12 cellular contexts compared by ENCODE assay signal in the genomic region with DNA sequence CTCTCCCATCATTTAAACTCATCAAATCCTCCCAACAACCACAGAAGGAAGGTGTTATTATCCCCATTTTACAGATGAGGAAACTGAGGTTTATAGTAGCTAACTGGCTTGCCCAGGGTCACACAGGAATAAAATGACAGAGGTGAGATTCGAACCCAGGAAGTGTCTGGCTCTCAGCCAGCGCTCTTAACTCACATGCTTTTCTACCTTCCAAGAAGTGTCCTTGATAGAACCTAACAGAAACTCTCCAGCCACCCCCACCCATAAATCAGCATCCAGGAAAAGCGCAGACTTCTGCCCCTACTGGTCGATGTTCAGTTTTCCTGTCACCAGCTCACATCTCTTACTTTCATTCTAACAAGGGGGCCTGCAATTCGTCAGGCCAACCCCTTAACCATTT. TPM values are rescaled to one million over a fixed set of nuclear protein-coding genes. Genes with fewer than 3 reads are reported as not detected.
DNase-seq lines count a peak whose midpoint lies in the region; ATAC-seq, FAIRE-seq and TF ChIP-seq lines count a peak whose summit lies in the region.
"Had no signal": no experiment of that assay in that cellular context is flagged by ENCODE, and none has a peak within 500 bp of the region (broad histone marks: within the 10 kb centered on the region; RNA-seq: fewer than 3 reads in every experiment).

No MANE protein-coding gene starts in this region.

- H3K36me3 ChIP-seq in OCI-LY7 (ENCODE audit: insufficient read depth, low read length) (no peaks in the 10 kb centered on the region), endothelial cell of umbilical vein (ENCODE audit: control insufficient read depth in 2 of 2, extremely low read depth in 1 of 2, insufficient read depth in 2 of 2, low read length in 2 of 2) (no peaks in the 10 kb centered on the region), upper lobe of right lung (no peaks in the 10 kb centered on the region)

- no peak overlapping the region for H3K27ac Mint-ChIP-seq in activated naive CD4-positive, alpha-beta T cell treated with anti-CD3 and anti-CD28 coated beads for 36 hours

- TF ChIP-seq POLR2A in endothelial cell of umbilical vein (IDR thresholded peaks at IDR 0.05; ENCODE audit: low read depth, low read length): no peak

- no peaks in the 10 kb centered on the region for H3K4me1 Mint-ChIP-seq in activated naive CD4-positive, alpha-beta T cell treated with anti-CD3 and anti-CD28 coated beads for 36 hours (ENCODE audit: low read depth)

- H3K27me3 Mint-ChIP-seq in activated naive CD4-positive, alpha-beta T cell treated with anti-CD3 and anti-CD28 coated beads for 36 hours (ENCODE audit: low read depth): peaks cover 2% of the 10 kb centered on the region

- intact Hi-C loops in activated naive CD4-positive, alpha-beta T cell treated with anti-CD3 and anti-CD28 coated beads for 36 hours (cut with micrococcal nuclease): no loop called here
- intact Hi-C loops in OCI-LY7 (cut with micrococcal nuclease; ENCODE audit: unreplicated experiment) (no loop called here), endothelial cell of umbilical vein (cut with micrococcal nuclease) (no loop called here), upper lobe of right lung (cut with DNase I) (no loop called here)

- H3K9me2 ChIP-seq in OCI-LY7 (ENCODE audit: insufficient read depth, low read length): no peaks in the 10 kb centered on the region

- H3K4me3 ChIP-seq in OCI-LY7 (ENCODE audit: low read depth, low read length, poor library complexity, severe bottlenecking) (no peak overlapping the region), endothelial cell of umbilical vein (replicated peaks in 1 of 3; ENCODE audit: insufficient read depth in 1 of 3, low read depth in 1 of 3, low read length in 3 of 3) (no peak overlapping the region), upper lobe of right lung (no peak overlapping the region)
- H3K4me3 ChIP-seq: body of pancreas had no signal

- no TSS peak for BruUV-seq in OCI-LY7 (replicated peaks; lab: Mats Ljungman, UMichigan)
- BruUV-seq in endothelial cell of umbilical vein (replicated peaks; lab: Mats Ljungman, UMichigan): no TSS peak

- TF ChIP-seq CTCF in OCI-LY7 (conservative IDR thresholded peaks at IDR 0.05; ENCODE audit: low read length) (peak; percentile 77), endothelial cell of umbilical vein (IDR thresholded peaks at IDR 0.05; ENCODE audit: extremely low read depth in 1 of 2, insufficient read depth in 1 of 2, low read depth in 1 of 2, low read length in 2 of 2) (peak; percentile 31), upper lobe of right lung (IDR thresholded peaks at IDR 0.05) (peak; percentile 15)

- POLR2A ChIA-PET in OCI-LY7 (lab: Charles Lee): interaction anchor here (0.6 to 1.0 kb wide), 2 partner anchors 55 to 85 kb away, joined by 3 to 4 read pairs; no protein-coding TSS in a partner anchor
- POLR2A ChIA-PET in endothelial cell of umbilical vein (lab: Charles Lee): no interaction called here

- CTCF ChIA-PET in activated naive CD4-positive, alpha-beta T cell treated with anti-CD3 and anti-CD28 coated beads for 36 hours (lab: Charles Lee): interaction anchor here (0.6 to 1.2 kb wide), 3 partner anchors 11 to 964 kb away, joined by 3 to 4 read pairs (median 3); no protein-coding TSS in a partner anchor
- CTCF ChIA-PET in OCI-LY7 (lab: Charles Lee; ENCODE audit: unreplicated experiment): no interaction called here
- CTCF ChIA-PET in endothelial cell of umbilical vein (lab: Charles Lee): interaction anchor here (0.6 to 3.0 kb wide), 10 partner anchors 8 to 105 kb away, joined by 3 to 10 read pairs (median 4); no protein-coding TSS in a partner anchor

- no peak overlapping the region for H3K9ac ChIP-seq in endothelial cell of umbilical vein (replicated peaks; ENCODE audit: extremely low read depth, insufficient read depth, low read length)

- H4K20me1 ChIP-seq in OCI-LY7 (ENCODE audit: insufficient read depth, low read length) (no peaks in the 10 kb centered on the region), endothelial cell of umbilical vein (replicated peaks; ENCODE audit: control insufficient read depth, extremely low read depth, insufficient read depth, low read length) (no peaks in the 10 kb centered on the region)

- H2AFZ ChIP-seq in OCI-LY7 (ENCODE audit: low read length): 0 out of 2 replicates have a peak overlapping the region, but pooled peaks have one; percentile 19
- H2AFZ ChIP-seq in endothelial cell of umbilical vein (ENCODE audit: low read depth, low read length): no peak overlapping the region

- H3K27ac ChIP-seq in OCI-LY7 (ENCODE audit: low read depth, low read length, poor library complexity, severe bottlenecking): no peak overlapping the region
- no peak overlapping the region for H3K27ac ChIP-seq in endothelial cell of umbilical vein (ENCODE audit: insufficient read depth, low read depth, low read length)
- H3K27ac ChIP-seq in upper lobe of right lung: no peak overlapping the region
- H3K27ac ChIP-seq: body of pancreas had no signal

- FAIRE-seq in endothelial cell of umbilical vein (lab: Jason Lieb, UNC): no peak

- H3K9me3 ChIP-seq in OCI-LY7 (ENCODE audit: low read length) (no peaks in the 10 kb centered on the region), endothelial cell of umbilical vein (replicated peaks; ENCODE audit: control insufficient read depth, insufficient read depth, low read length) (no peaks in the 10 kb centered on the region), upper lobe of right lung (no peaks in the 10 kb centered on the region)
- H3K9me3 ChIP-seq: body of pancreas had no signal

- H3K4me2 ChIP-seq in OCI-LY7 (ENCODE audit: low read length) (no peak overlapping the region), endothelial cell of umbilical vein (ENCODE audit: insufficient read depth, low read length) (no peak overlapping the region)

- dilution Hi-C loops in endothelial cell of umbilical vein (cut with MboI; ENCODE audit: extremely low pct_ligation_motif_present, low sequenced_read_pairs): no loop called here

- no peaks in the 10 kb centered on the region for H3K9me1 ChIP-seq in endothelial cell of umbilical vein (replicated peaks; ENCODE audit: control insufficient read depth, extremely low read depth, insufficient read depth, low read length)

- peaks cover 10% of the 10 kb centered on the region for H3K4me1 ChIP-seq in OCI-LY7 (ENCODE audit: insufficient read depth, low read length, poor library complexity, severe bottlenecking)
- H3K4me1 ChIP-seq in endothelial cell of umbilical vein (ENCODE audit: control insufficient read depth, extremely low read depth, insufficient read depth, low read length): no peaks in the 10 kb centered on the region
- H3K4me1 ChIP-seq in upper lobe of right lung: no peaks in the 10 kb centered on the region
- H3K4me1 ChIP-seq: body of pancreas had no signal

- H3K36me3 Mint-ChIP-seq in activated naive CD4-positive, alpha-beta T cell treated with anti-CD3 and anti-CD28 coated beads for 36 hours (ENCODE audit: low read depth): no peaks in the 10 kb centered on the region

- H3K4me3 Mint-ChIP-seq in activated naive CD4-positive, alpha-beta T cell treated with anti-CD3 and anti-CD28 coated beads for 36 hours: no peak overlapping the region

- H3K79me2 ChIP-seq in OCI-LY7 (ENCODE audit: insufficient read depth, low read depth, low read length) (no peaks in the 10 kb centered on the region), endothelial cell of umbilical vein (ENCODE audit: control insufficient read depth, insufficient read depth, low read length) (no peaks in the 10 kb centered on the region)

- ATAC-seq in upper lobe of right lung (no peak), HG02973 (IDR thresholded peaks at IDR 0.05; ENCODE audit: unreplicated experiment) (no peak), GM19397 (IDR thresholded peaks at IDR 0.05; ENCODE audit: unreplicated experiment) (no peak)
- ATAC-seq: body of pancreas, sciatic nerve had no signal

- peak; percentile 10 for DNase-seq in activated naive CD4-positive, alpha-beta T cell treated with anti-CD3 and anti-CD28 coated beads for 36 hours
- no peak for DNase-seq in activated naive CD4-positive, alpha-beta T cell treated with Interleukin-2 at 50 U/mL for 16 hours
- DNase-seq in OCI-LY7 (ENCODE audit: low spot score): peak; percentile 28
- DNase-seq in endothelial cell of umbilical vein (ENCODE audit: low read depth, low spot score): no peak
- DNase-seq in upper lobe of right lung: no peak
- no peak for DNase-seq in stimulated activated CD4-positive, alpha-beta T cell treated with anti-CD3 and anti-CD28 coated beads, Interleukin-4, amount 100 ng/mL, for 4 hours
- DNase-seq: activated CD8-positive, alpha-beta memory T cell treated with anti-CD3 and anti-CD28 coated beads for 24 hours; body of pancreas; C1 segment of cervical spinal cord had no signal

- H3K9me3 Mint-ChIP-seq in activated naive CD4-positive, alpha-beta T cell treated with anti-CD3 and anti-CD28 coated beads for 36 hours: no peaks in the 10 kb centered on the region

- H3K27me3 ChIP-seq in endothelial cell of umbilical vein (ENCODE audit: control insufficient read depth in 2 of 2, insufficient read depth in 2 of 2, low read length in 2 of 2) (peaks cover 7 to 8% of the 10 kb centered on the region in 2 experiments), upper lobe of right lung (no peaks in the 10 kb centered on the region)
- H3K27me3 ChIP-seq: body of pancreas had no signal

RNA-seq across cellular contexts. Expression of a gene that starts 51.7 kb away (rescaled TPM):
- not detected for total RNA-seq in activated naive CD4-positive, alpha-beta T cell treated with anti-CD3 and anti-CD28 coated beads for 36 hours
- not detected in 2 replicates for total RNA-seq in OCI-LY7 (2014; rRNA removed; shearing (Covaris generic))
- 0.13 and 0.20 TPM in 2 replicates for total RNA-seq in OCI-LY7 (2022)
- 0.14 TPM in 1 of 2 replicates, not detected in the other for total RNA-seq in endothelial cell of umbilical vein
- 0.13 and 0.18 TPM in 2 replicates for polyA plus RNA-seq in endothelial cell of umbilical vein
- polyA plus RNA-seq in endothelial cell of umbilical vein (2011; cell fraction: cytosol; rRNA removed): 0.13 and 0.14 TPM in 2 replicates
- 0.17 and 0.20 TPM in 2 replicates for polyA plus RNA-seq in endothelial cell of umbilical vein (2011; cell fraction: nucleus; rRNA removed)
- 0.11 and 0.20 TPM in 2 replicates for polyA plus RNA-seq in endothelial cell of umbilical vein (2012)
- 0.22 TPM in 1 of 2 replicates, not detected in the other for polyA minus RNA-seq in endothelial cell of umbilical vein
- not detected for polyA minus RNA-seq in endothelial cell of umbilical vein (2011; cell fraction: cytosol; rRNA and poly(A)+ RNA removed)
- polyA minus RNA-seq in endothelial cell of umbilical vein (2011; cell fraction: nucleus; rRNA and poly(A)+ RNA removed): not detected in 2 replicates
- 0.38 TPM for total RNA-seq in upper lobe of right lung
- total RNA-seq: body of pancreas, sciatic nerve had no signal

RNA-seq across cellular contexts. Expression of a gene that starts 52.9 kb away (rescaled TPM):
- under 1 TPM in 1 of 2 experiments, not detected in 1; 0.02 TPM for total RNA-seq in activated naive CD4-positive, alpha-beta T cell treated with anti-CD3 and anti-CD28 coated beads for 36 hours
- 0.06 TPM in 1 of 2 replicates, not detected in the other for total RNA-seq in OCI-LY7 (2014; rRNA removed; shearing (Covaris generic))
- total RNA-seq in OCI-LY7 (2022) (0.35 and 0.36 TPM in 2 replicates), endothelial cell of umbilical vein (0.93 and 0.97 TPM in 2 replicates), upper lobe of right lung (1.1 TPM)
- polyA plus RNA-seq in endothelial cell of umbilical vein: 0.29 and 0.36 TPM in 2 replicates
- polyA plus RNA-seq in endothelial cell of umbilical vein (2011; cell fraction: cytosol; rRNA removed): 0.19 and 0.20 TPM in 2 replicates
- 0.27 and 0.32 TPM in 2 replicates for polyA plus RNA-seq in endothelial cell of umbilical vein (2011; cell fraction: nucleus; rRNA removed)
- 0.27 and 0.55 TPM in 2 replicates for polyA plus RNA-seq in endothelial cell of umbilical vein (2012)
- polyA minus RNA-seq in endothelial cell of umbilical vein: 0.72 and 1.1 TPM in 2 replicates
- 0.20 TPM for polyA minus RNA-seq in endothelial cell of umbilical vein (2011; cell fraction: cytosol; rRNA and poly(A)+ RNA removed)
- polyA minus RNA-seq in endothelial cell of umbilical vein (2011; cell fraction: nucleus; rRNA and poly(A)+ RNA removed): 0.24 and 0.38 TPM in 2 replicates

Comparison
In these comparisons a context has a peak if more than half of its experiments do, and no peak if none do; other contexts are left out.
1. DNase-seq: peak in activated naive CD4-positive, alpha-beta T cell treated with anti-CD3 and anti-CD28 coated beads for 36 hours (single experiment) and OCI-LY7 (single experiment); none in activated naive CD4-positive, alpha-beta T cell treated with Interleukin-2 at 50 U/mL for 16 hours (single experiment), endothelial cell of umbilical vein (single experiment), upper lobe of right lung (single experiment) and stimulated activated CD4-positive, alpha-beta T cell treated with anti-CD3 and anti-CD28 coated beads, Interleukin-4, amount 100 ng/mL, for 4 hours (0 of 2).
2. CTCF ChIP-seq: peak in every context shown above with its lines; median percentile 77 in OCI-LY7; 31 in endothelial cell of umbilical vein; 15 in upper lobe of right lung.